In the genomic region with DNA sequence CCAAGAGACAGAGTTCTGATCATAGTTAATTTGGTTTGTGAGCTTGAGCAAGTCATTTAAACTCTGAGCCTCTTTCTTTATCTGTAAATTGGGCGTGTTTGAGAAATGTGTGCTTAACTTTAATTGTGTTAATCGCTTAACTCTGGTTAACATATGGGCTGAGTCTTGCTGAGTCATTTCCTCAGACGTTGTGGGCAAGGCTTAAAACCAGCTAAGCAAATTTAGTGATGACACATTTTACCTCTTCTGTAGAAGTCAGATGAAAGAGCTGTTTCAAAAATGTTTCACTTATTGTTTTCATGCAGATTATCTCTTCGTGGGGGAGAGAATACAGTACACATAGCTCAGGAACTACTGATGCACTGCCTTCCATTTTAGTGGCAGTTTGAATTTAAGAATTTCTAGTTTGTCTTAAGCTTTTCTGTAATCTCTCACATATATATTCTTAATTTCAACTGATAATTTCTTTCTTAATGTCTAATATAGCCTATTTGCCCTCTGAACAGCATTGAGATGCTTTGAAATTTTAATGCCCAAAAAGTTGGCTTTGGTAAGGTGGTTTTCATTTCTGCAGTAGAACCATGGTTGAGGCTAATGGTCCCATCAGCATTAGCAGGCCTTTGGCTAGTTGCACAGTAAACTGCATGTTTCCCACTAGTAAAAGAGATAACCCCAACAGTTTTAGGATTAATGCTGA, we compare ENCODE assay signal across 1 cellular context.
TF ChIP-seq lines count a peak whose summit lies in the region.

No MANE protein-coding gene starts in this region.

TF ChIP-seq in IMR-90, 13 proteins besides CTCF, POLR2A, EP300 and RAD21 (continued from another document):
- peak; percentile 76; the same call in 1 of the 2 replicates for TF ChIP-seq FOS (IDR thresholded peaks at IDR 0.05; ENCODE audit: low read depth, low read length)
- peak; percentile 35 for TF ChIP-seq RCOR1 (IDR thresholded peaks at IDR 0.05; ENCODE audit: insufficient replicate concordance, low read length)
- TF ChIP-seq SMC3 (IDR thresholded peaks at IDR 0.05; ENCODE audit: low read depth, low read length): no peak
- no peak for TF ChIP-seq RFX5 (IDR thresholded peaks at IDR 0.05; ENCODE audit: low read depth, low read length)
- no peak for TF ChIP-seq CHD1 (IDR thresholded peaks at IDR 0.05; ENCODE audit: low read depth, low read length)
- TF ChIP-seq MXI1 (IDR thresholded peaks at IDR 0.05; ENCODE audit: borderline replicate concordance, low read depth, low read length): no peak
- TF ChIP-seq NFE2L2 (IDR thresholded peaks at IDR 0.05; ENCODE audit: low read depth, low read length): peak; percentile 96
- no peak for TF ChIP-seq BHLHE40 (IDR thresholded peaks at IDR 0.05; ENCODE audit: low read depth, low read length)
- no peak for TF ChIP-seq MAZ (IDR thresholded peaks at IDR 0.05; ENCODE audit: borderline replicate concordance, low read depth, low read length)
- TF ChIP-seq, protein P1, sequence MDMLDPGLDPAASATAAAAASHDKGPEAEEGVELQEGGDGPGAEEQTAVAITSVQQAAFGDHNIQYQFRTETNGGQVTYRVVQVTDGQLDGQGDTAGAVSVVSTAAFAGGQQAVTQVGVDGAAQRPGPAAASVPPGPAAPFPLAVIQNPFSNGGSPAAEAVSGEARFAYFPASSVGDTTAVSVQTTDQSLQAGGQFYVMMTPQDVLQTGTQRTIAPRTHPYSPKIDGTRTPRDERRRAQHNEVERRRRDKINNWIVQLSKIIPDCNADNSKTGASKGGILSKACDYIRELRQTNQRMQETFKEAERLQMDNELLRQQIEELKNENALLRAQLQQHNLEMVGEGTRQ (IDR thresholded peaks at IDR 0.05; ENCODE audit: low read depth, low read length): no peak
- peak; percentile 52; the same call in 1 of the 2 replicates for TF ChIP-seq CEBPB (IDR thresholded peaks at IDR 0.05; ENCODE audit: low read depth, low read length)
- TF ChIP-seq, protein P2, sequence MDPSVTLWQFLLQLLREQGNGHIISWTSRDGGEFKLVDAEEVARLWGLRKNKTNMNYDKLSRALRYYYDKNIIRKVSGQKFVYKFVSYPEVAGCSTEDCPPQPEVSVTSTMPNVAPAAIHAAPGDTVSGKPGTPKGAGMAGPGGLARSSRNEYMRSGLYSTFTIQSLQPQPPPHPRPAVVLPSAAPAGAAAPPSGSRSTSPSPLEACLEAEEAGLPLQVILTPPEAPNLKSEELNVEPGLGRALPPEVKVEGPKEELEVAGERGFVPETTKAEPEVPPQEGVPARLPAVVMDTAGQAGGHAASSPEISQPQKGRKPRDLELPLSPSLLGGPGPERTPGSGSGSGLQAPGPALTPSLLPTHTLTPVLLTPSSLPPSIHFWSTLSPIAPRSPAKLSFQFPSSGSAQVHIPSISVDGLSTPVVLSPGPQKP (IDR thresholded peaks at IDR 0.05; ENCODE audit: borderline replicate concordance, low read depth, low read length): no peak
TF ChIP-seq in IMR-90: peak in this region for 5.
